Comparison of ENCODE assay signal across 25 cellular contexts in genomic region chr2:73228631-73229030, GRCh38. TPM values are rescaled to one million over a fixed set of nuclear protein-coding genes. Genes with fewer than 3 reads are reported as not detected.
"Had no signal": no experiment of that assay in that cellular context is flagged by ENCODE, and none has a peak within 500 bp of the region (broad histone marks: within the 10 kb centered on the region; RNA-seq: fewer than 3 reads in every experiment).

No MANE protein-coding gene starts in this region.

- FAIRE-seq: K562, RCC 7860 had no signal

- H3K4me3 Mint-ChIP-seq: IgD-negative memory B cell had no signal

- DNase-seq: Kasumi-1, MM.1S, NCI-H1092 treated with DMSO at 0.1 percent for 48 hours, NCI-H1436, NCI-H187, NCI-H2029, NCI-H2081 treated with DMSO at 0.1 percent for 48 hours, NCI-H2171, NCI-H226, NCI-H446, NCI-H510A, NCI-H524 treated with DMSO at 0.1 percent for 48 hours, NCI-H69, NCI-H774, Right ventricle myocardium superior, RPMI8226, SIG-M5 had no signal

- H3K27ac ChIP-seq: KMS-11, SJSA1, SK-N-MC had no signal

- H3K27me3 Mint-ChIP-seq: IgD-negative memory B cell had no signal

- H3K9me3 Mint-ChIP-seq: IgD-negative memory B cell had no signal

- H3K9me3 ChIP-seq: SJSA1 had no signal

- H3K4me3 ChIP-seq: K562, SJSA1, SK-N-MC had no signal

- H3K4me2 ChIP-seq: KMS-11 had no signal

- ATAC-seq: K562 had no signal

- H3K27me3 ChIP-seq: SJSA1 had no signal

- H3K27ac Mint-ChIP-seq: IgD-negative memory B cell had no signal

- H3K9ac ChIP-seq: KMS-11 had no signal

RNA-seq across cellular contexts. Expression of gene NOTO, which starts 26.3 kb away (rescaled TPM):
- total RNA-seq: HT1080, K562, M059J, Right ventricle myocardium superior, SJSA1 had no signal
- polyA plus RNA-seq: IgD-negative memory B cell, K562 had no signal
